In the genomic region with DNA sequence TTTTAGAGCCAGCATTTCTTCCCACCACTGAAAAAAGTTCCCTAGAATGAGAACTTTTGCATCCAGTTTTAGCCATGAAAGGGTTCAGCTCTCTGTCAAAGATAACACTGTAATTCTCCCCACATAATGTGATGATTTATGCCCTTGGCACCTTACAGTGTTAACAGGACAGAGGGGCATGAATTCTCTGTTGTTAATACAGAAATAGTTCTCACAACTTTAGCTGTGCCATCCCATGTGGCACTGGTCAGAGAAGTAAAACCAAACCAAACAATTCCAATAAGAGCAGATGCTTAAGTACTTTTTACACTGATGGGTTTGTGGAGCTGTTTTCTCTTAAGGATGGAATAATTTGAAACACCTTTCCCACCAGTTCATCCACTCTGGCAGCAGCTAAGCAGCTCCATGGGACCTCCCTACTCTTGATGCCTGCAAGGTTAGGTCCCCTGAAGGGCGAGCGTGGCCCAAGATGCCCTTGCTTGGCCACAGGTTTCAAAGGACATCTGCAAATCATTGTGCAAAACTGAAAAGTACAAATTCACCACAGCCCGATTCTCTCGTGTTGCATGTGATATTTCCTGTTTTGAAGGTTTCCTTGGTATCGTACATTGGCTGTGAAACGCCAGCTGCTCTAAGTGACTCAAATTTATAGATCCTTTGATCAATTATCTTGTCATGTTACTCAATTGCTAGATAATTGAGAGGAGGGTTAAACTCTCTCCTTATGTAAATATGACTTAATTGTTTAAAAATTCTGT, we compare ENCODE assay signal across 1 cellular context.
TF ChIP-seq lines count a peak whose summit lies in the region.

No MANE protein-coding gene starts in this region.

TF ChIP-seq in WTC11, 78 proteins besides CTCF, POLR2A, EP300 and RAD21 (continued from another document):
- TF ChIP-seq, protein P1, sequence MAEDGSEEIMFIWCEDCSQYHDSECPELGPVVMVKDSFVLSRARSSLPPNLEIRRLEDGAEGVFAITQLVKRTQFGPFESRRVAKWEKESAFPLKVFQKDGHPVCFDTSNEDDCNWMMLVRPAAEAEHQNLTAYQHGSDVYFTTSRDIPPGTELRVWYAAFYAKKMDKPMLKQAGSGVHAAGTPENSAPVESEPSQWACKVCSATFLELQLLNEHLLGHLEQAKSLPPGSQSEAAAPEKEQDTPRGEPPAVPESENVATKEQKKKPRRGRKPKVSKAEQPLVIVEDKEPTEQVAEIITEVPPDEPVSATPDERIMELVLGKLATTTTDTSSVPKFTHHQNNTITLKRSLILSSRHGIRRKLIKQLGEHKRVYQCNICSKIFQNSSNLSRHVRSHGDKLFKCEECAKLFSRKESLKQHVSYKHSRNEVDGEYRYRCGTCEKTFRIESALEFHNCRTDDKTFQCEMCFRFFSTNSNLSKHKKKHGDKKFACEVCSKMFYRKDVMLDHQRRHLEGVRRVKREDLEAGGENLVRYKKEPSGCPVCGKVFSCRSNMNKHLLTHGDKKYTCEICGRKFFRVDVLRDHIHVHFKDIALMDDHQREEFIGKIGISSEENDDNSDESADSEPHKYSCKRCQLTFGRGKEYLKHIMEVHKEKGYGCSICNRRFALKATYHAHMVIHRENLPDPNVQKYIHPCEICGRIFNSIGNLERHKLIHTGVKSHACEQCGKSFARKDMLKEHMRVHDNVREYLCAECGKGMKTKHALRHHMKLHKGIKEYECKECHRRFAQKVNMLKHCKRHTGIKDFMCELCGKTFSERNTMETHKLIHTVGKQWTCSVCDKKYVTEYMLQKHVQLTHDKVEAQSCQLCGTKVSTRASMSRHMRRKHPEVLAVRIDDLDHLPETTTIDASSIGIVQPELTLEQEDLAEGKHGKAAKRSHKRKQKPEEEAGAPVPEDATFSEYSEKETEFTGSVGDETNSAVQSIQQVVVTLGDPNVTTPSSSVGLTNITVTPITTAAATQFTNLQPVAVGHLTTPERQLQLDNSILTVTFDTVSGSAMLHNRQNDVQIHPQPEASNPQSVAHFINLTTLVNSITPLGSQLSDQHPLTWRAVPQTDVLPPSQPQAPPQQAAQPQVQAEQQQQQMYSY (CRISPR knock-in tag; IDR thresholded peaks at IDR 0.05): no peak
- TF ChIP-seq JUN (CRISPR knock-in tag; IDR thresholded peaks at IDR 0.05) (no peak), OVOL2 (CRISPR knock-in tag; IDR thresholded peaks at IDR 0.05; ENCODE audit: borderline replicate concordance) (no peak), ATF6 (CRISPR knock-in tag; IDR thresholded peaks at IDR 0.05) (no peak), SMAD3 (CRISPR knock-in tag; IDR thresholded peaks at IDR 0.05; ENCODE audit: borderline replicate concordance) (no peak), NFYB (CRISPR knock-in tag; conservative IDR thresholded peaks at IDR 0.05; ENCODE audit: low read depth) (no peak), ZNF416 (CRISPR knock-in tag; IDR thresholded peaks at IDR 0.05) (no peak)
- TF ChIP-seq, protein P2, sequence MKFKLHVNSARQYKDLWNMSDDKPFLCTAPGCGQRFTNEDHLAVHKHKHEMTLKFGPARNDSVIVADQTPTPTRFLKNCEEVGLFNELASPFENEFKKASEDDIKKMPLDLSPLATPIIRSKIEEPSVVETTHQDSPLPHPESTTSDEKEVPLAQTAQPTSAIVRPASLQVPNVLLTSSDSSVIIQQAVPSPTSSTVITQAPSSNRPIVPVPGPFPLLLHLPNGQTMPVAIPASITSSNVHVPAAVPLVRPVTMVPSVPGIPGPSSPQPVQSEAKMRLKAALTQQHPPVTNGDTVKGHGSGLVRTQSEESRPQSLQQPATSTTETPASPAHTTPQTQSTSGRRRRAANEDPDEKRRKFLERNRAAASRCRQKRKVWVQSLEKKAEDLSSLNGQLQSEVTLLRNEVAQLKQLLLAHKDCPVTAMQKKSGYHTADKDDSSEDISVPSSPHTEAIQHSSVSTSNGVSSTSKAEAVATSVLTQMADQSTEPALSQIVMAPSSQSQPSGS (CRISPR knock-in tag; IDR thresholded peaks at IDR 0.05; ENCODE audit: borderline replicate concordance, low read depth): no peak
TF ChIP-seq in WTC11: peak in this region for 0.
